Comparison of ENCODE assay signal across 1 cellular context in genomic region chr1:62783736-62784508, GRCh38.
TF ChIP-seq lines count a peak whose summit lies in the region.

Gene ATG4C, plus strand, starts transcription at chr1:62784132. Its CDS starts 19,655 bp downstream, at chr1:62803787.

TF ChIP-seq in K562, 482 proteins besides CTCF, POLR2A, EP300 and RAD21 (continued from another document and continues in another):
- TF ChIP-seq HOXB6 (CRISPR knock-in tag; IDR thresholded peaks at IDR 0.05; ENCODE audit: borderline replicate concordance) = no peak
- TF ChIP-seq MAZ (CRISPR knock-in tag; conservative IDR thresholded peaks at IDR 0.05 in 1 of 2, IDR thresholded peaks at IDR 0.05 in 1 of 2) = 0 out of 4 replicates have a peak, but pooled peaks of 1 of the 2 experiments have one; percentile 30
- TF ChIP-seq KLF16 (IDR thresholded peaks at IDR 0.05) = peak; percentile 81
- TF ChIP-seq ZNF232 (CRISPR knock-in tag; IDR thresholded peaks at IDR 0.05) = no peak
- no peak for TF ChIP-seq RUNX1 (IDR thresholded peaks at IDR 0.05; ENCODE audit: low read depth)
- TF ChIP-seq FOXJ2 (tag; IDR thresholded peaks at IDR 0.05) = no peak
- TF ChIP-seq ZC3H11A (IDR thresholded peaks at IDR 0.05; ENCODE audit: low read depth, low read length) = no peak
- no peak for TF ChIP-seq XRCC3 (IDR thresholded peaks at IDR 0.05)
- TF ChIP-seq NRF1 (conservative IDR thresholded peaks at IDR 0.05 in 1 of 2, IDR thresholded peaks at IDR 0.05 in 1 of 2) = peak; percentile 61 to 65
- TF ChIP-seq USF2 (CRISPR knock-in tag; IDR thresholded peaks at IDR 0.05) = peak; percentile 42; the same call in 1 of the 2 replicates
- no peak for TF ChIP-seq FOXP4 (CRISPR knock-in tag; IDR thresholded peaks at IDR 0.05; ENCODE audit: borderline replicate concordance)
- no peak for TF ChIP-seq SREBF2 (CRISPR knock-in tag; IDR thresholded peaks at IDR 0.05)
- no peak for TF ChIP-seq ZNF311 (CRISPR knock-in tag; IDR thresholded peaks at IDR 0.05)
- no peak for TF ChIP-seq CGGBP1 (CRISPR knock-in tag; IDR thresholded peaks at IDR 0.05)
- TF ChIP-seq HDAC1 (IDR thresholded peaks at IDR 0.05) = peak in 1 of 2 experiments; percentile 40; a peak in 1 of 4 replicates
- TF ChIP-seq CHCHD3 (CRISPR knock-in tag; IDR thresholded peaks at IDR 0.05) = no peak; the same call in 1 of the 2 replicates
- TF ChIP-seq ETS1 (conservative IDR thresholded peaks at IDR 0.05; ENCODE audit: control insufficient read depth, low read depth, low read length) = peak; percentile 96; the same call in 1 of the 2 replicates
- TF ChIP-seq TRIM24 (IDR thresholded peaks at IDR 0.05) = no peak; a peak in 3 of 4 replicates
- no peak for TF ChIP-seq HNRNPUL1 (IDR thresholded peaks at IDR 0.05; ENCODE audit: low read length)
- TF ChIP-seq ETV1 (tag; conservative IDR thresholded peaks at IDR 0.05; ENCODE audit: low read depth) = peak; percentile 93
- peak in 1 of 2 experiments; percentile 42; a peak in 1 of 4 replicates for TF ChIP-seq ZMIZ1 (IDR thresholded peaks at IDR 0.05; ENCODE audit: low read depth in 2 of 2, low read length in 2 of 2)
- TF ChIP-seq HDAC8 (tag; IDR thresholded peaks at IDR 0.05) = no peak
- TF ChIP-seq COPS2 (conservative IDR thresholded peaks at IDR 0.05) = no peak
- no peak for TF ChIP-seq POLR3A (IDR thresholded peaks at IDR 0.05; ENCODE audit: borderline replicate concordance, extremely low read depth, insufficient read depth, insufficient read length)
- TF ChIP-seq RBFOX2 (IDR thresholded peaks at IDR 0.05; ENCODE audit: low read depth, low read length) = peak; percentile 93
- no peak for TF ChIP-seq HMGXB4 (CRISPR knock-in tag; IDR thresholded peaks at IDR 0.05)
- TF ChIP-seq GATAD2A (IDR thresholded peaks at IDR 0.05) = no peak
- TF ChIP-seq DLX4 (CRISPR knock-in tag; IDR thresholded peaks at IDR 0.05) = no peak
- TF ChIP-seq MCM2 (IDR thresholded peaks at IDR 0.05; ENCODE audit: low read depth) = no peak
- TF ChIP-seq KLF13 (tag; IDR thresholded peaks at IDR 0.05; ENCODE audit: borderline replicate concordance, low read depth) = peak; percentile 54; the same call in 1 of the 2 replicates
- TF ChIP-seq XRCC5 (IDR thresholded peaks at IDR 0.05; ENCODE audit: low read depth, low read length) = 0 out of 2 replicates have a peak, but pooled peaks have one; percentile 51
- TF ChIP-seq RBBP5 (IDR thresholded peaks at IDR 0.05; ENCODE audit: borderline replicate concordance, insufficient read depth, low read length, poor library complexity, severe bottlenecking) = peak; percentile 77
- no peak for TF ChIP-seq PHB (CRISPR knock-in tag; IDR thresholded peaks at IDR 0.05)
- no peak for TF ChIP-seq ZNF518B (CRISPR knock-in tag; IDR thresholded peaks at IDR 0.05)
- TF ChIP-seq ETV5 (CRISPR knock-in tag; IDR thresholded peaks at IDR 0.05; ENCODE audit: low read depth) = 0 out of 2 replicates have a peak, but pooled peaks have one; percentile 63
- TF ChIP-seq JUN (IDR thresholded peaks at IDR 0.05; ENCODE audit: borderline replicate concordance, low read depth, low read length) = 0 out of 2 replicates have a peak, but pooled peaks have one; percentile 1
- no peak for TF ChIP-seq JUN (CRISPR knock-in tag; IDR thresholded peaks at IDR 0.05; ENCODE audit: borderline replicate concordance)
- no peak; a peak in 1 of 4 replicates for TF ChIP-seq UBTF (IDR thresholded peaks at IDR 0.05; ENCODE audit: borderline replicate concordance in 1 of 2, low read depth in 2 of 2, low read length in 2 of 2)
- no peak for TF ChIP-seq ATF2 (CRISPR knock-in tag; IDR thresholded peaks at IDR 0.05)
- no peak for TF ChIP-seq KLF6 (CRISPR knock-in tag; IDR thresholded peaks at IDR 0.05; ENCODE audit: borderline replicate concordance)
- no peak for TF ChIP-seq SREBF1 (IDR thresholded peaks at IDR 0.05; ENCODE audit: borderline replicate concordance, low read depth, low read length)
- TF ChIP-seq ZNF277 (CRISPR knock-in tag; IDR thresholded peaks at IDR 0.05; ENCODE audit: borderline replicate concordance) = no peak
- TF ChIP-seq ZNF143 (CRISPR knock-in tag; IDR thresholded peaks at IDR 0.05) = peak; percentile 95
- TF ChIP-seq STAT5A (IDR thresholded peaks at IDR 0.05; ENCODE audit: borderline replicate concordance, low read length) = peak; percentile 38; the same call in 1 of the 2 replicates
